ENCODE assay signal across 34 cellular contexts in genomic region chr5:61044545-61044944, GRCh38.
"Had no signal": no experiment of that assay in that cellular context is flagged by ENCODE, and none has a peak within 500 bp of the region (broad histone marks: within the 10 kb centered on the region; RNA-seq: fewer than 3 reads in every experiment).

No MANE protein-coding gene starts in this region.

- H3K27me3 Mint-ChIP-seq: activated CD4-positive, alpha-beta memory T cell treated with anti-CD3 and anti-CD28 coated beads, Interleukin-2, amount 10 ng/mL, durations not matched to agents 7 days and 5 days; activated CD4-positive, alpha-beta T cell treated with anti-CD3 and anti-CD28 coated beads, Interleukin-2, amount 10 ng/mL, durations not matched to agents 7 days and 5 days; activated naive CD8-positive, alpha-beta T cell; central memory CD8-positive, alpha-beta T cell; dendritic cell treated with granulocyte-macrophage colony-stimulating factor and Interleukin-4, amounts not matched to agents 40 ng/mL and 50 ng/mL, for 4 days; T-helper 17 cell had no signal

- H3K36me3 ChIP-seq: brain microvascular endothelial cell, esophagus muscularis mucosa, gastrocnemius medialis, heart left ventricle had no signal

- H3K4me1 Mint-ChIP-seq: activated CD4-positive, alpha-beta memory T cell treated with anti-CD3 and anti-CD28 coated beads, Interleukin-2, amount 10 ng/mL, durations not matched to agents 7 days and 5 days; activated CD4-positive, alpha-beta T cell treated with anti-CD3 and anti-CD28 coated beads, Interleukin-2, amount 10 ng/mL, durations not matched to agents 7 days and 5 days; endodermal cell had no signal

- H3K27ac Mint-ChIP-seq: activated CD4-positive, alpha-beta memory T cell treated with anti-CD3 and anti-CD28 coated beads, Interleukin-2, amount 10 ng/mL, durations not matched to agents 7 days and 5 days; activated CD4-positive, alpha-beta T cell treated with anti-CD3 and anti-CD28 coated beads, Interleukin-2, amount 10 ng/mL, durations not matched to agents 7 days and 5 days; activated naive CD8-positive, alpha-beta T cell; activated T-helper 1 cell treated with anti-CD3 and anti-CD28 coated beads, Interleukin-12 subunit alpha, Interleukin-12 subunit beta, Interleukin-2, Interleukin-4 antibody, amounts not matched to agents 30 ng/mL and 10 ng/mL and 1 ng/mL, durations not matched to agents 14 hours and 24 hours and 36 hours; activated T-helper 2 cell treated with anti-CD3 and anti-CD28 coated beads, Interferon-gamma antibody, Interleukin-2, Interleukin-4, amounts not matched to agents 10 μg/mL and 5 μg/mL and 100 μg/mL, durations not matched to agents 14 hours and 24 hours and 36 hours; dendritic cell treated with granulocyte-macrophage colony-stimulating factor and Interleukin-4, amounts not matched to agents 40 ng/mL and 50 ng/mL, for 4 days; endodermal cell; T-helper 17 cell; T-helper 2 cell treated with Interferon-gamma antibody and Interleukin-4, amounts not matched to agents 5 μg/mL and 100 μg/mL, for 36 hours had no signal

- H3K9me3 Mint-ChIP-seq: activated CD4-positive, alpha-beta memory T cell treated with anti-CD3 and anti-CD28 coated beads, Interleukin-2, amount 10 ng/mL, durations not matched to agents 7 days and 5 days; activated CD4-positive, alpha-beta T cell treated with anti-CD3 and anti-CD28 coated beads, Interleukin-2, amount 10 ng/mL, durations not matched to agents 7 days and 5 days; activated T-helper 1 cell treated with anti-CD3 and anti-CD28 coated beads, Interleukin-12 subunit alpha, Interleukin-12 subunit beta, Interleukin-2, Interleukin-4 antibody, amounts not matched to agents 30 ng/mL and 10 ng/mL and 1 ng/mL, durations not matched to agents 14 hours and 24 hours and 36 hours; activated T-helper 2 cell treated with anti-CD3 and anti-CD28 coated beads, Interferon-gamma antibody, Interleukin-2, Interleukin-4, amounts not matched to agents 10 μg/mL and 5 μg/mL and 100 μg/mL, durations not matched to agents 14 hours and 24 hours and 36 hours; dendritic cell treated with granulocyte-macrophage colony-stimulating factor and Interleukin-4, amounts not matched to agents 40 ng/mL and 50 ng/mL, for 4 days; T-helper 2 cell treated with Interferon-gamma antibody and Interleukin-4, amounts not matched to agents 5 μg/mL and 100 μg/mL, for 36 hours had no signal

- FAIRE-seq: astrocyte, bronchial epithelial cell had no signal

- H3K27ac ChIP-seq: brain microvascular endothelial cell, coronary artery, dorsolateral prefrontal cortex, esophagus muscularis mucosa, foreskin keratinocyte, gastrocnemius medialis, heart left ventricle had no signal

- H3K4me1 ChIP-seq: esophagus muscularis mucosa, gastrocnemius medialis, heart left ventricle had no signal

- H3K27me3 ChIP-seq: brain microvascular endothelial cell, dorsolateral prefrontal cortex, esophagus muscularis mucosa, foreskin keratinocyte, gastrocnemius medialis, heart left ventricle had no signal

- H3K4me3 ChIP-seq: coronary artery, dorsolateral prefrontal cortex, esophagus muscularis mucosa, gastrocnemius medialis, heart left ventricle had no signal

- ATAC-seq: activated T-cell treated with anti-CD3 and anti-CD28 coated beads, Interleukin-2, amount 50 U/mL, for 4 hours; foreskin keratinocyte; gastrocnemius medialis; heart left ventricle; T-helper 17 cell had no signal

- DNase-seq: activated CD4-positive, alpha-beta memory T cell treated with anti-CD3 and anti-CD28 coated beads, Interleukin-2, amount 10 ng/mL, durations not matched to agents 7 days and 5 days; activated CD4-positive, alpha-beta T cell treated with anti-CD3 and anti-CD28 coated beads for 1 hour; activated CD4-positive, alpha-beta T cell treated with anti-CD3 and anti-CD28 coated beads for 4 hours; activated CD4-positive, alpha-beta T cell treated with anti-CD3 and anti-CD28 coated beads, Interleukin-2, amount 10 ng/mL, durations not matched to agents 7 days and 5 days; activated CD4-positive, alpha-beta T cell treated with anti-CD3 and anti-CD28 coated beads, Interleukin-2, amount 50 U/mL, for 4 hours; activated CD8-positive, alpha-beta memory T cell treated with anti-CD3 and anti-CD28 coated beads, Interleukin-2, amount 50 U/mL, for 48 hours; activated effector memory CD4-positive, alpha-beta T cell treated with anti-CD3 and anti-CD28 coated beads, Interleukin-2, amount 50 U/mL, for 16 hours; activated naive CD4-positive, alpha-beta T cell treated with anti-CD3 and anti-CD28 coated beads, Interleukin-2, amount 50 U/mL, for 16 hours; activated T-cell treated with anti-CD3 and anti-CD28 coated beads for 4 hours; activated T-cell treated with anti-CD3 and anti-CD28 coated beads, Interleukin-2, amount 50 U/mL, for 4 hours; amniotic stem cell; anterior cingulate cortex; brain microvascular endothelial cell; dorsolateral prefrontal cortex; effector memory CD4-positive, alpha-beta T cell; endodermal cell; erythroblast; foreskin keratinocyte; gastrocnemius medialis; glutamatergic neuron; heart left ventricle; T-helper 1 cell; T-helper 17 cell; T1000 had no signal

- H3K4me3 Mint-ChIP-seq: activated CD4-positive, alpha-beta memory T cell treated with anti-CD3 and anti-CD28 coated beads, Interleukin-2, amount 10 ng/mL, durations not matched to agents 7 days and 5 days; activated CD4-positive, alpha-beta T cell treated with anti-CD3 and anti-CD28 coated beads, Interleukin-2, amount 10 ng/mL, durations not matched to agents 7 days and 5 days; activated naive CD8-positive, alpha-beta T cell; activated T-cell treated with anti-CD3 and anti-CD28 coated beads, Interleukin-2, amount 50 U/mL, for 4 hours; activated T-helper 1 cell treated with anti-CD3 and anti-CD28 coated beads, Interleukin-12 subunit alpha, Interleukin-12 subunit beta, Interleukin-2, Interleukin-4 antibody, amounts not matched to agents 30 ng/mL and 10 ng/mL and 1 ng/mL, durations not matched to agents 14 hours and 24 hours and 36 hours; central memory CD8-positive, alpha-beta T cell; dendritic cell treated with granulocyte-macrophage colony-stimulating factor and Interleukin-4, amounts not matched to agents 40 ng/mL and 50 ng/mL, for 4 days; endodermal cell; T-helper 17 cell; T-helper 2 cell treated with Interferon-gamma antibody and Interleukin-4, amounts not matched to agents 5 μg/mL and 100 μg/mL, for 36 hours had no signal
